Comparison of ENCODE assay signal across 18 cellular contexts in genomic region chr1:158075078-158075477, GRCh38.
"Had no signal": no experiment of that assay in that cellular context is flagged by ENCODE, and none has a peak within 500 bp of the region (broad histone marks: within the 10 kb centered on the region; RNA-seq: fewer than 3 reads in every experiment).

No MANE protein-coding gene starts in this region.

- H3K9me3 ChIP-seq: psoas muscle, thoracic aorta had no signal

- DNase-seq: activated B cell treated with CpG ODN at 0.5 μM for 24 hours; activated CD4-positive, alpha-beta memory T cell treated with anti-CD3 and anti-CD28 coated beads for 36 hours; activated CD4-positive, alpha-beta T cell treated with anti-CD3 and anti-CD28 coated beads for 4 hours; activated CD8-positive, alpha-beta memory T cell treated with anti-CD3 and anti-CD28 coated beads, Interleukin-2, amount 10 ng/mL, durations not matched to agents 7 days and 5 days; activated naive CD4-positive, alpha-beta T cell treated with Interleukin-2 at 50 U/mL for 16 hours; brain microvascular endothelial cell; foreskin keratinocyte; glutamatergic neuron; hippocampal formation; left colon; psoas muscle; stimulated activated naive B cell treated with anti-CD40 and anti-IgM and Interleukin-4, amounts not matched to agents 10 μg/mL and 1 μg/mL and 100 μg/mL, for 72 hours had no signal

- H3K27ac ChIP-seq: brain microvascular endothelial cell, foreskin keratinocyte, psoas muscle had no signal

- H3K36me3 Mint-ChIP-seq: activated CD4-positive, alpha-beta memory T cell treated with anti-CD3 and anti-CD28 coated beads for 36 hours; activated CD8-positive, alpha-beta memory T cell treated with anti-CD3 and anti-CD28 coated beads, Interleukin-2, amount 10 ng/mL, durations not matched to agents 7 days and 5 days; stimulated activated naive B cell treated with anti-CD40 and anti-IgM and Interleukin-4, amounts not matched to agents 10 μg/mL and 1 μg/mL and 100 μg/mL, for 72 hours had no signal

- H3K4me1 Mint-ChIP-seq: activated CD8-positive, alpha-beta memory T cell treated with anti-CD3 and anti-CD28 coated beads, Interleukin-2, amount 10 ng/mL, durations not matched to agents 7 days and 5 days; activated T-helper 17 cell treated with anti-CD3 and anti-CD28 coated beads, Interleukin-2, amount 50 U/mL, for 72 hours; central memory CD8-positive, alpha-beta T cell had no signal

- H3K27me3 ChIP-seq: brain microvascular endothelial cell, foreskin keratinocyte had no signal

- H3K4me3 ChIP-seq: coronary artery, psoas muscle, thoracic aorta had no signal

- ATAC-seq: activated CD8-positive, alpha-beta memory T cell treated with anti-CD3 and anti-CD28 coated beads, Interleukin-2, amount 10 ng/mL, durations not matched to agents 7 days and 5 days; activated T-helper 17 cell treated with anti-CD3 and anti-CD28 coated beads, Interleukin-2, amount 50 U/mL, for 72 hours; foreskin keratinocyte; left colon; psoas muscle; stimulated activated naive B cell treated with anti-CD40 and anti-IgM and Interleukin-4, amounts not matched to agents 10 μg/mL and 1 μg/mL and 100 μg/mL, for 72 hours had no signal

- FAIRE-seq: islet of Langerhans had no signal

- H3K4me3 Mint-ChIP-seq: activated B cell treated with CpG ODN at 0.5 μM for 24 hours; activated CD4-positive, alpha-beta memory T cell treated with anti-CD3 and anti-CD28 coated beads for 36 hours; activated CD8-positive, alpha-beta memory T cell treated with anti-CD3 and anti-CD28 coated beads, Interleukin-2, amount 10 ng/mL, durations not matched to agents 7 days and 5 days; activated T-helper 17 cell treated with anti-CD3 and anti-CD28 coated beads, Interleukin-2, amount 50 U/mL, for 72 hours; central memory CD8-positive, alpha-beta T cell; neural crest cell; stimulated activated naive B cell treated with anti-CD40 and anti-IgM and Interleukin-4, amounts not matched to agents 10 μg/mL and 1 μg/mL and 100 μg/mL, for 72 hours had no signal

- H3K4me1 ChIP-seq: foreskin keratinocyte, psoas muscle had no signal

- H3K27ac Mint-ChIP-seq: activated B cell treated with CpG ODN at 0.5 μM for 24 hours; activated CD4-positive, alpha-beta memory T cell treated with anti-CD3 and anti-CD28 coated beads for 36 hours; activated CD8-positive, alpha-beta memory T cell treated with anti-CD3 and anti-CD28 coated beads, Interleukin-2, amount 10 ng/mL, durations not matched to agents 7 days and 5 days; activated T-helper 17 cell treated with anti-CD3 and anti-CD28 coated beads, Interleukin-2, amount 50 U/mL, for 72 hours; stimulated activated naive B cell treated with anti-CD40 and anti-IgM and Interleukin-4, amounts not matched to agents 10 μg/mL and 1 μg/mL and 100 μg/mL, for 72 hours had no signal
